Comparison of ENCODE assay signal across 15 cellular contexts in genomic region chr9:121975801-121976277, GRCh38.
DNase-seq lines count a peak whose midpoint lies in the region; ATAC-seq and TF ChIP-seq lines count a peak whose summit lies in the region.
"Had no signal": no experiment of that assay in that cellular context is flagged by ENCODE, and none has a peak within 500 bp of the region (broad histone marks: within the 10 kb centered on the region; RNA-seq: fewer than 3 reads in every experiment).

No MANE protein-coding gene starts in this region.

- no peaks in the 10 kb centered on the region for H4K20me1 ChIP-seq in fibroblast of lung (ENCODE audit: control insufficient read depth, extremely low read depth, insufficient read depth, low read length)

- peaks cover 18% of the 10 kb centered on the region for H3K4me1 ChIP-seq in Caco-2
- H3K4me1 ChIP-seq in fibroblast of lung (ENCODE audit: control insufficient read depth, extremely low read depth, insufficient read depth, low read length): no peaks in the 10 kb centered on the region

- POLR2A ChIA-PET in Caco-2 (lab: Charles Lee): interaction anchor here (0.6 to 1.2 kb wide), 3 partner anchors 232 to 775 kb away, joined by 3 to 11 read pairs (median 6); partner anchors contain the start of genes MRRF and RBM18
- POLR2A ChIA-PET in activated CD8-positive, alpha-beta T cell treated with anti-CD3 and anti-CD28 coated beads for 36 hours (lab: Charles Lee): no interaction called here

- ATAC-seq in activated CD8-positive, alpha-beta T cell treated with anti-CD3 and anti-CD28 coated beads for 36 hours: no peak
- ATAC-seq: activated CD4-positive, alpha-beta T cell treated with anti-CD3 and anti-CD28 coated beads for 36 hours; effector memory CD8-positive, alpha-beta T cell; naive thymus-derived CD8-positive, alpha-beta T cell had no signal

- no peaks in the 10 kb centered on the region for H3K36me3 Mint-ChIP-seq in Caco-2 (ENCODE audit: insufficient read depth, unreplicated experiment)
- H3K36me3 Mint-ChIP-seq in nephron (ENCODE audit: low read depth): peaks cover 6% of the 10 kb centered on the region
- H3K36me3 Mint-ChIP-seq in activated CD8-positive, alpha-beta T cell treated with anti-CD3 and anti-CD28 coated beads for 36 hours (ENCODE audit: low read depth): peaks cover 4% of the 10 kb centered on the region

- peak overlapping the region; percentile 33 for H3K4me2 ChIP-seq in fibroblast of lung (ENCODE audit: extremely low read depth, insufficient read depth, low read length)

- no peak overlapping the region for H3K9ac ChIP-seq in fibroblast of lung (ENCODE audit: insufficient read depth, low read length)

- H3K36me3 ChIP-seq in Caco-2 (ENCODE audit: control insufficient read depth, insufficient read depth, low read length): no peaks in the 10 kb centered on the region
- no peaks in the 10 kb centered on the region for H3K36me3 ChIP-seq in fibroblast of lung (ENCODE audit: control insufficient read depth, insufficient read depth, low read length)

- H3K4me3 Mint-ChIP-seq in Caco-2 (ENCODE audit: unreplicated experiment) (peak overlapping the region; percentile 58), nephron (no peak overlapping the region)
- no peak overlapping the region for H3K4me3 Mint-ChIP-seq in activated CD8-positive, alpha-beta T cell treated with anti-CD3 and anti-CD28 coated beads for 36 hours
- H3K4me3 Mint-ChIP-seq: activated CD4-positive, alpha-beta T cell treated with anti-CD3 and anti-CD28 coated beads for 36 hours; activated T-helper 1 cell treated with anti-CD3 and anti-CD28 coated beads, Interleukin-12 subunit alpha, Interleukin-12 subunit beta, Interleukin-2, Interleukin-4 antibody, amounts not matched to agents 30 ng/mL and 10 ng/mL and 1 ng/mL, durations not matched to agents 14 hours and 24 hours and 36 hours; effector memory CD8-positive, alpha-beta T cell; naive thymus-derived CD8-positive, alpha-beta T cell had no signal

- no peak overlapping the region for H3K27ac ChIP-seq in fibroblast of lung (ENCODE audit: insufficient read depth, low read length)

- CTCF ChIA-PET in Caco-2 (lab: Charles Lee): interaction anchor here (0.8 to 1.2 kb wide), 5 partner anchors 18 to 430 kb away, joined by 3 to 5 read pairs (median 3); no protein-coding TSS in a partner anchor
- CTCF ChIA-PET in activated CD8-positive, alpha-beta T cell treated with anti-CD3 and anti-CD28 coated beads for 36 hours (lab: Charles Lee): no interaction called here

- H2AFZ ChIP-seq in fibroblast of lung (ENCODE audit: low read length): no peak overlapping the region

- H3K9me3 ChIP-seq in Caco-2: no peaks in the 10 kb centered on the region
- no peaks in the 10 kb centered on the region for H3K9me3 ChIP-seq in fibroblast of lung (ENCODE audit: control insufficient read depth, insufficient read depth, low read depth, low read length)

- H3K9me3 Mint-ChIP-seq in Caco-2 (ENCODE audit: unreplicated experiment) (peaks cover 3% of the 10 kb centered on the region), nephron (peaks cover 2% of the 10 kb centered on the region)
- H3K9me3 Mint-ChIP-seq in activated CD8-positive, alpha-beta T cell treated with anti-CD3 and anti-CD28 coated beads for 36 hours: peaks cover 1% of the 10 kb centered on the region

- TF ChIP-seq CTCF in Caco-2 (IDR thresholded peaks at IDR 0.05; ENCODE audit: insufficient read depth in 1 of 2, low read depth in 1 of 2, low read length in 1 of 2, severe bottlenecking in 1 of 2, unreplicated experiment in 1 of 2): no peak
- TF ChIP-seq CTCF in fibroblast of lung (conservative IDR thresholded peaks at IDR 0.05 in 1 of 2, IDR thresholded peaks at IDR 0.05 in 1 of 2; ENCODE audit: low read depth in 1 of 2, low read length in 2 of 2): no peak
- TF ChIP-seq CTCF in nephron (IDR thresholded peaks at IDR 0.05; ENCODE audit: unreplicated experiment in 3 of 3): no peak
- TF ChIP-seq CTCF in activated CD8-positive, alpha-beta T cell treated with anti-CD3 and anti-CD28 coated beads for 36 hours (IDR thresholded peaks at IDR 0.05): no peak

- peaks cover 17% of the 10 kb centered on the region for H3K4me1 Mint-ChIP-seq in Caco-2 (ENCODE audit: low read depth, unreplicated experiment)
- H3K4me1 Mint-ChIP-seq in nephron: no peaks in the 10 kb centered on the region
- no peaks in the 10 kb centered on the region for H3K4me1 Mint-ChIP-seq in activated CD8-positive, alpha-beta T cell treated with anti-CD3 and anti-CD28 coated beads for 36 hours (ENCODE audit: low read depth)
- H3K4me1 Mint-ChIP-seq: activated CD4-positive, alpha-beta T cell treated with anti-CD3 and anti-CD28 coated beads for 36 hours; naive thymus-derived CD8-positive, alpha-beta T cell had no signal

- BruUV-seq in Caco-2 (replicated peaks; lab: Mats Ljungman, UMichigan): no TSS peak

- peak; percentile 78 to 81 for DNase-seq in Caco-2
- DNase-seq in NCI-H526 (lab: John Stamatoyannopoulos, UW): peak; percentile 1 to 33
- DNase-seq in fibroblast of lung (ENCODE audit: low read depth in 2 of 2): peak; percentile 61 to 79
- no peak for DNase-seq in Ammon's horn (ENCODE audit: low spot score)
- DNase-seq in activated CD8-positive, alpha-beta T cell treated with anti-CD3 and anti-CD28 coated beads for 36 hours: no peak
- no peak for DNase-seq in activated CD4-positive, alpha-beta T cell treated with anti-CD3 and anti-CD28 coated beads for 48 hours
- DNase-seq in KG1 (lab: John Stamatoyannopoulos, UW): no peak
- DNase-seq: activated CD4-positive, alpha-beta T cell treated with anti-CD3 and anti-CD28 coated beads for 36 hours; anterior cingulate cortex; effector memory CD8-positive, alpha-beta T cell; GDM1; naive thymus-derived CD8-positive, alpha-beta T cell; SW 1271 had no signal

- no peaks in the 10 kb centered on the region for H3K79me2 ChIP-seq in fibroblast of lung (ENCODE audit: control insufficient read depth, insufficient read depth, low read length)

- intact Hi-C loops in Caco-2 (cut with micrococcal nuclease; ENCODE audit: unreplicated experiment): no loop called here
- intact Hi-C loops in activated CD8-positive, alpha-beta T cell treated with anti-CD3 and anti-CD28 coated beads for 36 hours (cut with micrococcal nuclease): no loop called here

- H3K27me3 ChIP-seq in Caco-2 (replicated peaks; ENCODE audit: control insufficient read depth, insufficient read depth, low read length) (no peaks in the 10 kb centered on the region), fibroblast of lung (ENCODE audit: control insufficient read depth, insufficient read depth, low read length) (no peaks in the 10 kb centered on the region)

- H3K27me3 Mint-ChIP-seq in Caco-2 (ENCODE audit: insufficient read depth, unreplicated experiment) (no peaks in the 10 kb centered on the region), nephron (ENCODE audit: low read depth) (no peaks in the 10 kb centered on the region)
- H3K27me3 Mint-ChIP-seq in activated CD8-positive, alpha-beta T cell treated with anti-CD3 and anti-CD28 coated beads for 36 hours: no peaks in the 10 kb centered on the region
- H3K27me3 Mint-ChIP-seq: activated CD4-positive, alpha-beta T cell treated with anti-CD3 and anti-CD28 coated beads for 36 hours; effector memory CD8-positive, alpha-beta T cell; naive thymus-derived CD8-positive, alpha-beta T cell had no signal

- no peak overlapping the region for H3K4me3 ChIP-seq in Caco-2 (ENCODE audit: low read depth, low read length)
- H3K4me3 ChIP-seq in fibroblast of lung (replicated peaks in 1 of 4; ENCODE audit: control extremely low read depth in 1 of 4, insufficient read depth in 1 of 4, low read depth in 3 of 4, low read length in 4 of 4): no peak overlapping the region

- peak overlapping the region; percentile 94 for H3K27ac Mint-ChIP-seq in Caco-2 (ENCODE audit: unreplicated experiment)
- H3K27ac Mint-ChIP-seq in nephron: peak overlapping the region; percentile 28 to 90 (median 50)
- no peak overlapping the region for H3K27ac Mint-ChIP-seq in activated CD8-positive, alpha-beta T cell treated with anti-CD3 and anti-CD28 coated beads for 36 hours
- H3K27ac Mint-ChIP-seq: activated CD4-positive, alpha-beta T cell treated with anti-CD3 and anti-CD28 coated beads for 36 hours; activated T-helper 1 cell treated with anti-CD3 and anti-CD28 coated beads, Interleukin-12 subunit alpha, Interleukin-12 subunit beta, Interleukin-2, Interleukin-4 antibody, amounts not matched to agents 30 ng/mL and 10 ng/mL and 1 ng/mL, durations not matched to agents 14 hours and 24 hours and 36 hours had no signal

Comparison
In these comparisons a context has a peak if more than half of its experiments do, and no peak if none do; other contexts are left out.
1. DNase-seq: peak in Caco-2 (2 of 2), NCI-H526 (2 of 2) and fibroblast of lung (2 of 2); none in Ammon's horn (single experiment), activated CD8-positive, alpha-beta T cell treated with anti-CD3 and anti-CD28 coated beads for 36 hours (single experiment), activated CD4-positive, alpha-beta T cell treated with anti-CD3 and anti-CD28 coated beads for 48 hours (single experiment) and KG1 (single experiment).